ENCODE assay signal across 28 cellular contexts in the genomic region with DNA sequence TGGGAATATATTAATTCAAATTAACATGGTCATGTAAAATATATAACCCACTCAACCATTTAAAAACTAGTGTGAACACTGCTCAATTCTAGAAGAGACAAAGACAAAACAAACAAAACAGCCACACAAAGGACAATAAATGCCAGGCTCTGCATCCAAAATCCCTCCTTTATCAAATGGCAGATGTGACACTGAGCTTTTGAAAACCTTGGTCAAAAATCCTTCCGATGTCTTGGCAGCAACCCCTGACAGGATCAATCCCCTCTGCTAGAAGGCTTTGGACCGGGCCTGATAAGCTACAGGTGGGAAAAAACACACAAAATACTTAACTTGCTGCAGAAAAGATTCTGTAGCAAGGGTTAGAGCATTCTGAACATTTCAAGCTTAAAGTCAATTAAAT.
"Had no signal": no experiment of that assay in that cellular context is flagged by ENCODE, and none has a peak within 500 bp of the region (broad histone marks: within the 10 kb centered on the region; RNA-seq: fewer than 3 reads in every experiment).

No MANE protein-coding gene starts in this region.

- H3K4me3 Mint-ChIP-seq: activated CD4-positive, alpha-beta memory T cell treated with anti-CD3 and anti-CD28 coated beads, Interleukin-2, amount 10 ng/mL, durations not matched to agents 7 days and 5 days; activated CD4-positive, alpha-beta T cell treated with anti-CD3 and anti-CD28 coated beads for 36 hours; activated naive CD8-positive, alpha-beta T cell treated with anti-CD3 and anti-CD28 coated beads, Interleukin-2, amount 10 ng/mL, durations not matched to agents 7 days and 5 days; activated T-cell treated with anti-CD3 and anti-CD28 coated beads, Interleukin-2, amount 50 U/mL, for 72 hours had no signal

- H3K9me3 Mint-ChIP-seq: activated CD4-positive, alpha-beta memory T cell treated with anti-CD3 and anti-CD28 coated beads, Interleukin-2, amount 10 ng/mL, durations not matched to agents 7 days and 5 days; activated naive CD8-positive, alpha-beta T cell treated with anti-CD3 and anti-CD28 coated beads, Interleukin-2, amount 10 ng/mL, durations not matched to agents 7 days and 5 days; activated T-cell treated with anti-CD3 and anti-CD28 coated beads, Interleukin-2, amount 50 U/mL, for 72 hours; activated T-helper 2 cell treated with anti-CD3 and anti-CD28 coated beads, Interferon-gamma antibody, Interleukin-2, Interleukin-4, amounts not matched to agents 10 μg/mL and 5 μg/mL and 100 μg/mL, durations not matched to agents 14 hours and 24 hours and 36 hours had no signal

- H3K4me1 ChIP-seq: breast epithelium, Peyer's patch, SJCRH30 had no signal

- H3K27me3 ChIP-seq: adrenal gland, breast epithelium, Peyer's patch, SJCRH30 had no signal

- H3K27me3 Mint-ChIP-seq: activated CD4-positive, alpha-beta memory T cell treated with anti-CD3 and anti-CD28 coated beads, Interleukin-2, amount 10 ng/mL, durations not matched to agents 7 days and 5 days; activated CD4-positive, alpha-beta T cell treated with anti-CD3 and anti-CD28 coated beads for 36 hours; activated naive CD8-positive, alpha-beta T cell treated with anti-CD3 and anti-CD28 coated beads, Interleukin-2, amount 10 ng/mL, durations not matched to agents 7 days and 5 days had no signal

- H3K27ac ChIP-seq: adrenal gland, breast epithelium, Peyer's patch, RWPE1, SJCRH30, WERI-Rb-1 had no signal

- H3K4me2 ChIP-seq: SK-N-SH had no signal

- DNase-seq: activated CD4-positive, alpha-beta memory T cell treated with anti-CD3 and anti-CD28 coated beads, Interleukin-2, amount 10 ng/mL, durations not matched to agents 7 days and 5 days; activated CD4-positive, alpha-beta T cell treated with anti-CD3 and anti-CD28 coated beads for 36 hours; activated CD4-positive, alpha-beta T cell treated with anti-CD3 and anti-CD28 coated beads, Interleukin-2, amount 50 U/mL, for 1 hour; activated gamma-delta T cell treated with Interleukin-2 at 50 U/mL for 16 hours; activated naive CD4-positive, alpha-beta T cell treated with anti-CD3 and anti-CD28 coated beads, Interleukin-2, amount 50 U/mL, for 16 hours; activated naive CD8-positive, alpha-beta T cell treated with anti-CD3 and anti-CD28 coated beads, Interleukin-2, amount 10 ng/mL, durations not matched to agents 7 days and 5 days; activated T-cell treated with anti-CD3 and anti-CD28 coated beads, Interleukin-2, amount 50 U/mL, for 72 hours; adrenal gland; aorta; KBM-7; NCI-H1092; NCI-H2029; NCI-H2107; NCI-H2171 treated with DMSO at 0.1 percent for 48 hours; NCI-H226; NCI-H526; NCI-H774; NK-92 treated with Interleukin-12 subunit alpha and Interleukin-12 subunit beta, amount 100 ng/mL, for 24 hours; OCI-M1; Peyer's patch; Right ventricle myocardium superior; SJCRH30; SK-N-SH; T-helper 1 cell; WERI-Rb-1 had no signal

- H3K9ac ChIP-seq: SK-N-SH had no signal

- H3K9me3 ChIP-seq: adrenal gland, breast epithelium, Peyer's patch, SJCRH30, SK-N-SH had no signal

- H3K9me2 ChIP-seq: SK-N-SH had no signal

- H3K4me3 ChIP-seq: adrenal gland, breast epithelium, Peyer's patch, SJCRH30 had no signal

- H3K4me1 Mint-ChIP-seq: activated CD4-positive, alpha-beta memory T cell treated with anti-CD3 and anti-CD28 coated beads, Interleukin-2, amount 10 ng/mL, durations not matched to agents 7 days and 5 days; activated naive CD8-positive, alpha-beta T cell treated with anti-CD3 and anti-CD28 coated beads, Interleukin-2, amount 10 ng/mL, durations not matched to agents 7 days and 5 days had no signal

- ATAC-seq: activated CD4-positive, alpha-beta T cell treated with anti-CD3 and anti-CD28 coated beads for 36 hours; activated T-cell treated with anti-CD3 and anti-CD28 coated beads, Interleukin-2, amount 50 U/mL, for 72 hours had no signal

- H3K27ac Mint-ChIP-seq: activated CD4-positive, alpha-beta memory T cell treated with anti-CD3 and anti-CD28 coated beads, Interleukin-2, amount 10 ng/mL, durations not matched to agents 7 days and 5 days; activated CD4-positive, alpha-beta T cell treated with anti-CD3 and anti-CD28 coated beads for 36 hours; activated naive CD8-positive, alpha-beta T cell treated with anti-CD3 and anti-CD28 coated beads, Interleukin-2, amount 10 ng/mL, durations not matched to agents 7 days and 5 days; activated T-cell treated with anti-CD3 and anti-CD28 coated beads, Interleukin-2, amount 50 U/mL, for 72 hours; activated T-helper 2 cell treated with anti-CD3 and anti-CD28 coated beads, Interferon-gamma antibody, Interleukin-2, Interleukin-4, amounts not matched to agents 10 μg/mL and 5 μg/mL and 100 μg/mL, durations not matched to agents 14 hours and 24 hours and 36 hours had no signal
